In genomic region chr19:10922638-10923014, GRCh38 we compare ENCODE assay signal across 31 cellular contexts. TPM values are rescaled to one million over a fixed set of nuclear protein-coding genes. Genes with fewer than 3 reads are reported as not detected.
DNase-seq lines count a peak whose midpoint lies in the region; ATAC-seq and TF ChIP-seq lines count a peak whose summit lies in the region.
"Had no signal": no experiment of that assay in that cellular context is flagged by ENCODE, and none has a peak within 500 bp of the region (broad histone marks: within the 10 kb centered on the region; RNA-seq: fewer than 3 reads in every experiment).

No MANE protein-coding gene starts in this region.

- H3K4me1 ChIP-seq in GM23338 (ENCODE audit: insufficient read depth) (no peaks in the 10 kb centered on the region), mammary epithelial cell (ENCODE audit: insufficient read depth, low read length) (peaks cover 2% of the 10 kb centered on the region), psoas muscle (peaks cover 4% of the 10 kb centered on the region), Karpas-422 (ENCODE audit: low read length) (peaks cover 7% of the 10 kb centered on the region)

- WGBS in mammary epithelial cell (ENCODE audit: low coverage, missing lambda C conversion rate) = 83% methylated on average over 10 of the region's 13 CpGs
- WGBS in psoas muscle, 3 donors = 75 to 92% (median 77%) methylated on average over 13 of the region's 13 CpGs

- ATAC-seq in activated T-cell treated with anti-CD3 and anti-CD28 coated beads, Interleukin-2, amount 50 U/mL, for 72 hours (replicated peaks in 1 of 2) = no peak
- ATAC-seq in GM23338 (no peak), psoas muscle (no peak), HG03039 (IDR thresholded peaks at IDR 0.05; ENCODE audit: unreplicated experiment) (no peak)
- ATAC-seq: activated CD4-positive, alpha-beta T cell treated with anti-CD3 and anti-CD28 coated beads for 36 hours; activated CD8-positive, alpha-beta T cell treated with anti-CD3 and anti-CD28 coated beads, Interleukin-2, amount 10 ng/mL, durations not matched to agents 7 days and 5 days; lower lobe of right lung; naive thymus-derived CD8-positive, alpha-beta T cell had no signal

- intact Hi-C loops in mammary epithelial cell (cut with micrococcal nuclease) = no loop called here
- intact Hi-C loops in psoas muscle (cut with DNase I) = no loop called here

- no peak overlapping the region for H3K4me3 ChIP-seq in GM23338
- no peak overlapping the region for H3K4me3 ChIP-seq in mammary epithelial cell (replicated peaks in 1 of 3; ENCODE audit: insufficient read depth in 1 of 3, low read depth in 2 of 3, low read length in 3 of 3)
- no peak overlapping the region for H3K4me3 ChIP-seq in psoas muscle
- H3K4me3 ChIP-seq in Karpas-422 (ENCODE audit: low read length) = no peak overlapping the region
- H3K4me3 ChIP-seq: adrenal gland, hepatocyte, lower lobe of right lung, PC-9, testis had no signal

- H3K9me3 ChIP-seq in mammary epithelial cell (replicated peaks; ENCODE audit: insufficient read depth, low read length) = no peaks in the 10 kb centered on the region
- no peaks in the 10 kb centered on the region for H3K9me3 ChIP-seq in psoas muscle
- H3K9me3 ChIP-seq in Karpas-422 (ENCODE audit: low read length) = no peaks in the 10 kb centered on the region
- H3K9me3 ChIP-seq: adrenal gland, lower lobe of right lung, testis had no signal

- in situ Hi-C loops in mammary epithelial cell (cut with MboI; ENCODE audit: low sequenced_read_pairs in 2 of 2) = no loop called here

- H2AFZ ChIP-seq in GM23338 (no peak overlapping the region), mammary epithelial cell (ENCODE audit: low read depth, low read length) (no peak overlapping the region), Karpas-422 (ENCODE audit: low read length) (no peak overlapping the region)
- H2AFZ ChIP-seq: hepatocyte, PC-9 had no signal

- no peaks in the 10 kb centered on the region for H3K27me3 ChIP-seq in GM23338 (ENCODE audit: insufficient read depth)
- H3K27me3 ChIP-seq in mammary epithelial cell (ENCODE audit: insufficient read depth, low read length) = no peaks in the 10 kb centered on the region
- H3K27me3 ChIP-seq in psoas muscle (ENCODE audit: insufficient read depth in 3 of 3, low read length in 2 of 3) = no peaks in the 10 kb centered on the region
- no peaks in the 10 kb centered on the region for H3K27me3 ChIP-seq in Karpas-422 (ENCODE audit: low read length)
- H3K27me3 ChIP-seq: adrenal gland, hepatocyte, testis had no signal

- H3K36me3 Mint-ChIP-seq in activated T-cell treated with anti-CD3 and anti-CD28 coated beads, Interleukin-2, amount 50 U/mL, for 72 hours (ENCODE audit: insufficient read depth in 2 of 2) = peaks cover 0 to 2% of the 10 kb centered on the region in 2 donors
- H3K36me3 Mint-ChIP-seq in GM23338 (ENCODE audit: low read depth) = peaks cover 52% of the 10 kb centered on the region

- no peaks in the 10 kb centered on the region for H3K27me3 Mint-ChIP-seq in activated T-cell treated with anti-CD3 and anti-CD28 coated beads, Interleukin-2, amount 50 U/mL, for 72 hours (ENCODE audit: low read depth)
- peaks cover 28% of the 10 kb centered on the region for H3K27me3 Mint-ChIP-seq in GM23338 (ENCODE audit: insufficient read depth, low read depth, poor library complexity)
- H3K27me3 Mint-ChIP-seq: activated CD4-positive, alpha-beta T cell treated with anti-CD3 and anti-CD28 coated beads for 36 hours; naive thymus-derived CD8-positive, alpha-beta T cell had no signal

- peaks cover 7% of the 10 kb centered on the region for H3K4me1 Mint-ChIP-seq in activated T-cell treated with anti-CD3 and anti-CD28 coated beads, Interleukin-2, amount 50 U/mL, for 72 hours (ENCODE audit: low read depth)
- H3K4me1 Mint-ChIP-seq in GM23338 = peaks cover 4% of the 10 kb centered on the region

- peak overlapping the region; percentile 54 for H3K27ac Mint-ChIP-seq in activated T-cell treated with anti-CD3 and anti-CD28 coated beads, Interleukin-2, amount 50 U/mL, for 72 hours
- no peak overlapping the region for H3K27ac Mint-ChIP-seq in GM23338
- H3K27ac Mint-ChIP-seq: activated CD4-positive, alpha-beta T cell treated with anti-CD3 and anti-CD28 coated beads for 36 hours; activated CD8-positive, alpha-beta T cell treated with anti-CD3 and anti-CD28 coated beads, Interleukin-2, amount 10 ng/mL, durations not matched to agents 7 days and 5 days; CD14-positive monocyte; naive thymus-derived CD8-positive, alpha-beta T cell had no signal

- no peaks in the 10 kb centered on the region for H3K9me3 Mint-ChIP-seq in activated T-cell treated with anti-CD3 and anti-CD28 coated beads, Interleukin-2, amount 50 U/mL, for 72 hours
- no peaks in the 10 kb centered on the region for H3K9me3 Mint-ChIP-seq in GM23338
- H3K9me3 Mint-ChIP-seq: CD14-positive monocyte; naive thymus-derived CD8-positive, alpha-beta T cell had no signal

- H3K36me3 ChIP-seq in GM23338 (ENCODE audit: insufficient read depth) (no peaks in the 10 kb centered on the region), mammary epithelial cell (ENCODE audit: insufficient read depth, low read length) (no peaks in the 10 kb centered on the region), psoas muscle (ENCODE audit: insufficient read depth in 1 of 2, low read depth in 1 of 2) (peaks cover 5 to 67% of the 10 kb centered on the region in 2 donors), Karpas-422 (ENCODE audit: insufficient read depth, low read length) (no peaks in the 10 kb centered on the region; the same call in 1 of the 2 replicates)

- TF ChIP-seq CTCF in GM23338 (conservative IDR thresholded peaks at IDR 0.05; ENCODE audit: low read depth in 2 of 2) = no peak
- no peak for TF ChIP-seq CTCF in mammary epithelial cell (conservative IDR thresholded peaks at IDR 0.05 in 1 of 2, IDR thresholded peaks at IDR 0.05 in 1 of 2; ENCODE audit: extremely low read depth in 1 of 2, insufficient read depth in 1 of 2, low read depth in 1 of 2, low read length in 2 of 2)
- TF ChIP-seq CTCF in psoas muscle (IDR thresholded peaks at IDR 0.05) = no peak

- H3K79me2 ChIP-seq in GM23338 (replicated peaks; ENCODE audit: insufficient read depth) = peaks cover 4% of the 10 kb centered on the region; the same call in 1 of the 2 replicates
- peaks cover 6% of the 10 kb centered on the region for H3K79me2 ChIP-seq in mammary epithelial cell (ENCODE audit: insufficient read depth, low read length)
- H3K79me2 ChIP-seq in Karpas-422 (ENCODE audit: low read length) = 0 out of 2 replicates have a peak, but pooled peaks cover 4% of the 10 kb centered on the region

- 0 out of 2 replicates have a peak overlapping the region, but pooled peaks have one; percentile 50 for H3K27ac ChIP-seq in GM23338 (ENCODE audit: low read depth)
- no peak overlapping the region for H3K27ac ChIP-seq in mammary epithelial cell (ENCODE audit: insufficient read depth, low read depth, low read length)
- peak overlapping the region; percentile 85 for H3K27ac ChIP-seq in psoas muscle
- H3K27ac ChIP-seq in Karpas-422 (ENCODE audit: low read length) = no peak overlapping the region
- H3K27ac ChIP-seq: adrenal gland, hepatocyte, HL-60, lower lobe of right lung, PC-9, testis had no signal

- H3K9me2 ChIP-seq in GM23338 (ENCODE audit: insufficient read depth) = no peaks in the 10 kb centered on the region
- H3K9me2 ChIP-seq in Karpas-422 (replicated peaks; ENCODE audit: insufficient read depth, low read length) = no peaks in the 10 kb centered on the region

- no peak overlapping the region for H3K4me3 Mint-ChIP-seq in activated T-cell treated with anti-CD3 and anti-CD28 coated beads, Interleukin-2, amount 50 U/mL, for 72 hours
- no peak overlapping the region for H3K4me3 Mint-ChIP-seq in GM23338
- H3K4me3 Mint-ChIP-seq: activated CD4-positive, alpha-beta T cell treated with anti-CD3 and anti-CD28 coated beads for 36 hours; activated CD8-positive, alpha-beta T cell treated with anti-CD3 and anti-CD28 coated beads, Interleukin-2, amount 10 ng/mL, durations not matched to agents 7 days and 5 days; CD14-positive monocyte had no signal

- CTCF ChIA-PET in mammary epithelial cell (lab: Charles Lee; ENCODE audit: low non-redundant PET) = no interaction called here

- H3K9ac ChIP-seq in mammary epithelial cell (ENCODE audit: insufficient read depth, low read length) (no peak overlapping the region), Karpas-422 (ENCODE audit: low read length) (no peak overlapping the region)

- H3F3A ChIP-seq in GM23338 (replicated peaks; ENCODE audit: low read depth) = 0 out of 2 replicates have a peak, but pooled peaks cover 10% of the 10 kb centered on the region

- dilution Hi-C loops in mammary epithelial cell (cut with HindIII; ENCODE audit: low sequenced_read_pairs) = no loop called here

- H3K4me2 ChIP-seq in GM23338 = no peak overlapping the region
- H3K4me2 ChIP-seq in mammary epithelial cell (ENCODE audit: insufficient read depth, low read depth, low read length) = no peak overlapping the region
- H3K4me2 ChIP-seq in Karpas-422 (ENCODE audit: low read depth, low read length, poor library complexity, severe bottlenecking) = no peak overlapping the region
- H3K4me2 ChIP-seq: hepatocyte, PC-9 had no signal

- H4K20me1 ChIP-seq in GM23338 (replicated peaks; ENCODE audit: insufficient read depth) (no peaks in the 10 kb centered on the region), mammary epithelial cell (ENCODE audit: insufficient read depth, low read length) (no peaks in the 10 kb centered on the region), Karpas-422 (ENCODE audit: insufficient read depth, low read depth, low read length) (no peaks in the 10 kb centered on the region)

- DNase-seq in activated T-cell treated with anti-CD3 and anti-CD28 coated beads, Interleukin-2, amount 50 U/mL, for 72 hours = no peak
- no peak for DNase-seq in activated T-cell treated with anti-CD3 and anti-CD28 coated beads, Interleukin-2, amount 50 U/mL, for 48 hours
- no peak for DNase-seq in GM23338 (ENCODE audit: low spot score)
- no peak for DNase-seq in mammary epithelial cell
- DNase-seq in psoas muscle = no peak
- DNase-seq in Karpas-422 = no peak
- DNase-seq in cortex of kidney (lab: John Stamatoyannopoulos, UW) = no peak
- DNase-seq: 8988T; activated CD4-positive, alpha-beta T cell treated with anti-CD3 and anti-CD28 coated beads for 36 hours; activated CD8-positive, alpha-beta T cell treated with anti-CD3 and anti-CD28 coated beads, Interleukin-2, amount 10 ng/mL, durations not matched to agents 7 days and 5 days; activated gamma-delta T cell; cerebellar nuclear complex; GOT3; Kasumi-1; lower lobe of right lung; MV-4-11; naive thymus-derived CD8-positive, alpha-beta T cell; NCI-H1436; NCI-H2081 treated with DMSO at 0.1 percent for 48 hours; NCI-H2227 treated with DMSO at 0.1 percent for 48 hours; NCI-H526 treated with DMSO at 0.1 percent for 48 hours; NK-92 treated with Interleukin-12 subunit alpha and Interleukin-12 subunit beta, amount 100 ng/mL, for 24 hours; SHP77; stimulated activated naive CD4-positive, alpha-beta T cell; testis had no signal

- TSS peak; percentile 47 for BruUV-seq in mammary epithelial cell (replicated peaks; lab: Mats Ljungman, UMichigan)

RNA-seq across cellular contexts. Expression of gene YIPF2, which starts 5.8 kb away (rescaled TPM):
- 10 to 100 TPM; 47.0 to 47.9 TPM for total RNA-seq in activated T-cell treated with anti-CD3 and anti-CD28 coated beads, Interleukin-2, amount 50 U/mL, for 72 hours
- 54.0 and 63.7 TPM in 2 replicates for total RNA-seq in GM23338 (2014; rRNA removed; shearing (Covaris generic))
- 36.3 and 45.3 TPM in 2 replicates for polyA plus RNA-seq in GM23338 (2016; fragmentation: Nextera tagmentation; extraction: Ambion mirVana)
- 100 to 1,000 TPM in 1 of 2 donors, 10 to 100 TPM in 1; 57.1 to 112 TPM for total RNA-seq in mammary epithelial cell
- 52.0 TPM for polyA plus RNA-seq in mammary epithelial cell
- polyA minus RNA-seq in mammary epithelial cell = 39.4 TPM
- total RNA-seq in psoas muscle = 10 to 100 TPM; 12.1 to 18.0 (median 16.7) TPM
- 10 to 100 TPM; 13.7 to 18.5 (median 18.1) TPM for polyA plus RNA-seq in psoas muscle
- 26.8 and 45.6 TPM in 2 replicates for total RNA-seq in Karpas-422 (2014; rRNA removed; shearing (Covaris generic); ENCODE audit: low replicate concordance)

RNA-seq across cellular contexts. Expression of gene TIMM29, which starts 6.0 kb away (rescaled TPM):
- 10 to 100 TPM; 20.3 to 20.9 TPM for total RNA-seq in activated T-cell treated with anti-CD3 and anti-CD28 coated beads, Interleukin-2, amount 50 U/mL, for 72 hours
- total RNA-seq in GM23338 (2014; rRNA removed; shearing (Covaris generic)) = 56.4 and 60.7 TPM in 2 replicates
- polyA plus RNA-seq in GM23338 (2016; fragmentation: Nextera tagmentation; extraction: Ambion mirVana) (23.7 and 24.1 TPM in 2 replicates), mammary epithelial cell (7.7 TPM), psoas muscle (10 to 100 TPM; 17.1 to 29.0 (median 20.2) TPM)
- total RNA-seq in mammary epithelial cell (10 to 100 TPM; 17.2 to 28.8 TPM), psoas muscle (10 to 100 TPM; 12.9 to 24.2 (median 17.0) TPM)
- polyA minus RNA-seq in mammary epithelial cell = 2.2 TPM
- total RNA-seq in Karpas-422 (2014; rRNA removed; shearing (Covaris generic); ENCODE audit: low replicate concordance) = 16.5 and 28.1 TPM in 2 replicates

RNA-seq across cellular contexts. Expression of gene SMARCA4, which starts 38.2 kb away (rescaled TPM):
- 10 to 100 TPM; 80.5 to 83.2 TPM for total RNA-seq in activated T-cell treated with anti-CD3 and anti-CD28 coated beads, Interleukin-2, amount 50 U/mL, for 72 hours
- total RNA-seq in GM23338 (2014; rRNA removed; shearing (Covaris generic)) = 252 and 336 TPM in 2 replicates
- polyA plus RNA-seq in GM23338 (2016; fragmentation: Nextera tagmentation; extraction: Ambion mirVana) = 175 and 177 TPM in 2 replicates
- 100 to 1,000 TPM in 1 of 2 donors, 10 to 100 TPM in 1; 67.0 to 110 TPM for total RNA-seq in mammary epithelial cell
- 59.2 TPM for polyA plus RNA-seq in mammary epithelial cell
- 138 TPM for polyA minus RNA-seq in mammary epithelial cell
- total RNA-seq in psoas muscle = 10 to 100 TPM; 34.8 to 75.6 (median 50.5) TPM
- 100 to 1,000 TPM in 1 of 3 donors, 10 to 100 TPM in 2; 36.7 to 124 (median 51.9) TPM for polyA plus RNA-seq in psoas muscle
- total RNA-seq in Karpas-422 (2014; rRNA removed; shearing (Covaris generic); ENCODE audit: low replicate concordance) = 103 and 118 TPM in 2 replicates

RNA-seq across cellular contexts. Expression of gene CARM1, which starts 51.3 kb away (rescaled TPM):
- 10 to 100 TPM; 85.0 to 99.5 TPM for total RNA-seq in activated T-cell treated with anti-CD3 and anti-CD28 coated beads, Interleukin-2, amount 50 U/mL, for 72 hours
- 118 and 125 TPM in 2 replicates for total RNA-seq in GM23338 (2014; rRNA removed; shearing (Covaris generic))
- polyA plus RNA-seq in GM23338 (2016; fragmentation: Nextera tagmentation; extraction: Ambion mirVana) (40.3 and 43.3 TPM in 2 replicates), mammary epithelial cell (56.7 TPM), psoas muscle (100 to 1,000 TPM in 1 of 3 donors, 10 to 100 TPM in 2; 61.1 to 110 (median 94.7) TPM)
- total RNA-seq in mammary epithelial cell (10 to 100 TPM; 29.2 to 58.5 TPM), psoas muscle (100 to 1,000 TPM in 2 of 4 donors, 10 to 100 TPM in 2; 59.1 to 105 (median 88.6) TPM)
- 38.8 TPM for polyA minus RNA-seq in mammary epithelial cell
- 32.7 and 38.2 TPM in 2 replicates for total RNA-seq in Karpas-422 (2014; rRNA removed; shearing (Covaris generic); ENCODE audit: low replicate concordance)

Comparison
In these comparisons a context has a peak if more than half of its experiments do, and no peak if none do; other contexts are left out.
1. H3K27ac ChIP-seq: peak in GM23338 (single experiment) and psoas muscle (single experiment); none in mammary epithelial cell (single experiment) and Karpas-422 (single experiment).